13 cellular contexts compared by ENCODE assay signal in the genomic region with DNA sequence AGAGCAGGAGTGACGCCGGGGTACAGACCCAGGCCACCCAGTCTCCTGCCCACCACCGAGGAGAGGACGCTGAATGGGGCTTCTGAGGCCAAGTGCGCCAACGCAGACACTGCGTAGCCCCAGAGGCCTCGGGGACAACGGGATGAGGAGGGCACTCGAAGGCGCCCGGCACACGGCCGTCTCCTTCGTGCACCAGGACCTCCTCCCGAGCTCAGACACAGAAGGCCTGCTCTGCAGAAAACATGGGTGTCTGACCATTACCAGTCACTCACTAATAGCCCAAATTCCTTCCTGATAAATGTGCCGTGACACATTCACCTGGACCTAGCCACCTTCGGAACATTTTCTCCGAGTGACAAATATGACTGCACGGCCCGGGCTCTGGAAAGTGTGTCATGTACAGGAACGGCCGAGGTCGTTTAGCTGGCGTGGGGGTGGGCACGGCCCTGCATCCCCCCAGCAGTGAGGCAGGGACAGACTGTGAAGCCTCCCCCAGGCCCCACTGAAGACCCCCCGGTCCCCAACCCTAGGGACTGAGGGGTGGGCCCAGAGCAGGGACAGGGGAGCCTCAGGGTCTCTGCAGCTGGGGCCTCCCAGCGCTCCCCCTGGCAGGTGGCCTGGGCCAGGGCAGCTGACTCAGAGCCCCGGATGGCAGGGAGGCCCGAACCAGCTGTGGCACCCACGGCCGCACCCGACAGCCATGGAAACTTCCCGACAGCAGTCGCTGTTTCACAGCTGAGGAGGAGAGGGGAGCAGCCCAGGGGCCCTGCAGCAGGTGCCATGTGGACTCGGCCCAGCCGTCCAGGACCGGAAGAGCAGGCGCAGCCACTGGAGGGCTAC. TPM values are rescaled to one million over a fixed set of nuclear protein-coding genes. Genes with fewer than 3 reads are reported as not detected.
DNase-seq lines count a peak whose midpoint lies in the region; ATAC-seq and TF ChIP-seq lines count a peak whose summit lies in the region.
"Had no signal": no experiment of that assay in that cellular context is flagged by ENCODE, and none has a peak within 500 bp of the region (broad histone marks: within the 10 kb centered on the region; RNA-seq: fewer than 3 reads in every experiment).

No MANE protein-coding gene starts in this region.

- H3K9me3 ChIP-seq in breast epithelium (no peaks in the 10 kb centered on the region), mammary epithelial cell (replicated peaks; ENCODE audit: insufficient read depth, low read length) (no peaks in the 10 kb centered on the region), lung (ENCODE audit: control insufficient read depth in 2 of 2, insufficient read depth in 1 of 2, low read length in 1 of 2) (peaks cover 0 to 5% of the 10 kb centered on the region in 2 donors)
- H3K9me3 ChIP-seq: thyroid gland had no signal

- 91% methylated on average over 13 of the region's 39 CpGs for WGBS in mammary epithelial cell (ENCODE audit: low coverage, missing lambda C conversion rate)
- 86 to 91% methylated on average over 38 to 39 of the region's 39 CpGs for whole genome bisulfite sequencing in lung, 2 donors

- H2AFZ ChIP-seq in mammary epithelial cell (ENCODE audit: low read depth, low read length) = no peak overlapping the region

- H3K27me3 Mint-ChIP-seq in activated CD4-positive, alpha-beta memory T cell treated with anti-CD3 and anti-CD28 coated beads for 36 hours = no peaks in the 10 kb centered on the region
- peaks cover 5% of the 10 kb centered on the region for H3K27me3 Mint-ChIP-seq in type B pancreatic cell
- H3K27me3 Mint-ChIP-seq: activated naive CD8-positive, alpha-beta T cell treated with anti-CD3 and anti-CD28 coated beads for 36 hours had no signal

- CTCF ChIA-PET in mammary epithelial cell (lab: Charles Lee; ENCODE audit: low non-redundant PET) = no interaction called here
- CTCF ChIA-PET in activated CD4-positive, alpha-beta memory T cell treated with anti-CD3 and anti-CD28 coated beads for 36 hours (lab: Charles Lee) = no interaction called here

- BruUV-seq in mammary epithelial cell (replicated peaks; lab: Mats Ljungman, UMichigan) = no TSS peak

- H3K4me3 ChIP-seq in breast epithelium = no peak overlapping the region
- no peak overlapping the region for H3K4me3 ChIP-seq in mammary epithelial cell (replicated peaks in 1 of 3; ENCODE audit: insufficient read depth in 1 of 3, low read depth in 2 of 3, low read length in 3 of 3)
- no peak overlapping the region for H3K4me3 ChIP-seq in lung
- H3K4me3 ChIP-seq: SK-N-MC, thyroid gland had no signal

- no peaks in the 10 kb centered on the region for H3K4me1 Mint-ChIP-seq in activated CD4-positive, alpha-beta memory T cell treated with anti-CD3 and anti-CD28 coated beads for 36 hours (ENCODE audit: low read depth)
- H3K4me1 Mint-ChIP-seq in type B pancreatic cell (ENCODE audit: unreplicated experiment) = no peaks in the 10 kb centered on the region
- H3K4me1 Mint-ChIP-seq: activated naive CD8-positive, alpha-beta T cell treated with anti-CD3 and anti-CD28 coated beads for 36 hours had no signal

- POLR2A ChIA-PET in activated CD4-positive, alpha-beta memory T cell treated with anti-CD3 and anti-CD28 coated beads for 36 hours (lab: Charles Lee) = no interaction called here

- no peak overlapping the region for H3K4me2 ChIP-seq in mammary epithelial cell (ENCODE audit: insufficient read depth, low read depth, low read length)

- no peaks in the 10 kb centered on the region for H3K36me3 Mint-ChIP-seq in activated CD4-positive, alpha-beta memory T cell treated with anti-CD3 and anti-CD28 coated beads for 36 hours
- H3K36me3 Mint-ChIP-seq in type B pancreatic cell = no peaks in the 10 kb centered on the region
- H3K36me3 Mint-ChIP-seq: activated naive CD8-positive, alpha-beta T cell treated with anti-CD3 and anti-CD28 coated beads for 36 hours had no signal

- H3K9me3 Mint-ChIP-seq in activated CD4-positive, alpha-beta memory T cell treated with anti-CD3 and anti-CD28 coated beads for 36 hours = peaks cover 3% of the 10 kb centered on the region
- no peaks in the 10 kb centered on the region for H3K9me3 Mint-ChIP-seq in type B pancreatic cell

- no peak overlapping the region for H3K9ac ChIP-seq in mammary epithelial cell (ENCODE audit: insufficient read depth, low read length)

- DNase-seq in breast epithelium (ENCODE audit: low spot score in 2 of 2) (peak; percentile 14 to 45), mammary epithelial cell (no peak), lung (ENCODE audit: low spot score) (peak; percentile 27), type B pancreatic cell (ENCODE audit: extremely low spot score, unreplicated experiment) (peak; percentile 67), sciatic nerve (ENCODE audit: low spot score) (no peak)
- DNase-seq in activated CD4-positive, alpha-beta memory T cell treated with anti-CD3 and anti-CD28 coated beads for 36 hours = peak; percentile 1
- DNase-seq: activated CD4-positive, alpha-beta T cell treated with anti-CD3 and anti-CD28 coated beads, Interleukin-2, amount 50 U/mL, for 1 hour; activated naive CD8-positive, alpha-beta T cell treated with anti-CD3 and anti-CD28 coated beads for 36 hours; NCI-H526 treated with DMSO at 0.1 percent for 48 hours; thyroid gland had no signal

- TF ChIP-seq CTCF in breast epithelium (IDR thresholded peaks at IDR 0.05) (no peak), mammary epithelial cell (conservative IDR thresholded peaks at IDR 0.05 in 1 of 2, IDR thresholded peaks at IDR 0.05 in 1 of 2; ENCODE audit: extremely low read depth in 1 of 2, insufficient read depth in 1 of 2, low read depth in 1 of 2, low read length in 2 of 2) (no peak), lung (IDR thresholded peaks at IDR 0.05; ENCODE audit: control extremely low read depth, extremely low read depth) (no peak), type B pancreatic cell (conservative IDR thresholded peaks at IDR 0.05) (no peak)

- no peak overlapping the region for H3K27ac Mint-ChIP-seq in activated CD4-positive, alpha-beta memory T cell treated with anti-CD3 and anti-CD28 coated beads for 36 hours
- no peak overlapping the region for H3K27ac Mint-ChIP-seq in type B pancreatic cell
- H3K27ac Mint-ChIP-seq: activated naive CD8-positive, alpha-beta T cell treated with anti-CD3 and anti-CD28 coated beads for 36 hours had no signal

- ATAC-seq in lung (ENCODE audit: insufficient read depth, low FRiP score) = no peak
- no peak for ATAC-seq in GM18909 (IDR thresholded peaks at IDR 0.05; ENCODE audit: poor library complexity, unreplicated experiment)
- ATAC-seq in HG02798 (IDR thresholded peaks at IDR 0.05; ENCODE audit: poor library complexity, unreplicated experiment) = no peak
- ATAC-seq in sciatic nerve = no peak

- H3K27ac ChIP-seq in breast epithelium (peak overlapping the region in 1 of 2 donors; percentile 79), mammary epithelial cell (ENCODE audit: insufficient read depth, low read depth, low read length) (no peak overlapping the region), lung (ENCODE audit: low read depth in 1 of 2, low read length in 1 of 2) (no peak overlapping the region)
- H3K27ac ChIP-seq: SK-N-MC, thyroid gland had no signal

- dilution Hi-C loops in mammary epithelial cell (cut with HindIII; ENCODE audit: low sequenced_read_pairs) = no loop called here

- no peak overlapping the region for H3K4me3 Mint-ChIP-seq in activated CD4-positive, alpha-beta memory T cell treated with anti-CD3 and anti-CD28 coated beads for 36 hours
- no peak overlapping the region for H3K4me3 Mint-ChIP-seq in type B pancreatic cell
- H3K4me3 Mint-ChIP-seq: activated naive CD8-positive, alpha-beta T cell treated with anti-CD3 and anti-CD28 coated beads for 36 hours had no signal

- H3K27me3 ChIP-seq in breast epithelium (no peaks in the 10 kb centered on the region), mammary epithelial cell (ENCODE audit: insufficient read depth, low read length) (peaks cover 8% of the 10 kb centered on the region), lung (ENCODE audit: control insufficient read depth, insufficient read depth) (no peaks in the 10 kb centered on the region)
- H3K27me3 ChIP-seq: thyroid gland had no signal

- in situ Hi-C loops in mammary epithelial cell (cut with MboI; ENCODE audit: low sequenced_read_pairs in 2 of 2) = no loop called here

- no peaks in the 10 kb centered on the region for H4K20me1 ChIP-seq in mammary epithelial cell (ENCODE audit: insufficient read depth, low read length)

- H3K79me2 ChIP-seq in mammary epithelial cell (ENCODE audit: insufficient read depth, low read length) = no peaks in the 10 kb centered on the region

- TF ChIP-seq POLR2A in breast epithelium (IDR thresholded peaks at IDR 0.05) = no peak

- H3K36me3 ChIP-seq in breast epithelium (no peaks in the 10 kb centered on the region), mammary epithelial cell (ENCODE audit: insufficient read depth, low read length) (no peaks in the 10 kb centered on the region), lung (ENCODE audit: control insufficient read depth in 2 of 2, insufficient read depth in 2 of 2, low read length in 2 of 2) (no peaks in the 10 kb centered on the region)
- H3K36me3 ChIP-seq: thyroid gland had no signal

- intact Hi-C loops in breast epithelium (cut with DNase I; ENCODE audit: low total_unique reads) (no loop called here), mammary epithelial cell (cut with micrococcal nuclease) (no loop called here), sciatic nerve (cut with DNase I) (no loop called here)
- intact Hi-C loops in activated CD4-positive, alpha-beta memory T cell treated with anti-CD3 and anti-CD28 coated beads for 36 hours (cut with micrococcal nuclease) = no loop called here

- H3K4me1 ChIP-seq in breast epithelium (peaks cover 4 to 11% of the 10 kb centered on the region in 2 donors), mammary epithelial cell (ENCODE audit: insufficient read depth, low read length) (no peaks in the 10 kb centered on the region), lung (ENCODE audit: control insufficient read depth in 2 of 2, insufficient read depth in 2 of 2, low read length in 2 of 2) (peaks cover 0 to 3% of the 10 kb centered on the region in 2 donors)

RNA-seq across cellular contexts. Expression of a gene that starts 16.7 kb away (rescaled TPM):
- total RNA-seq in breast epithelium (1,000 to 10,000 TPM in 1 of 3 donors, 100 to 1,000 TPM in 2; 177 to 1,266 (median 418) TPM), mammary epithelial cell (10 to 100 TPM in 1 of 2 donors, under 1 TPM in 1; 0.87 to 47.0 TPM), lung (100 to 1,000 TPM; 350 to 466 TPM), type B pancreatic cell (ENCODE audit: low replicate concordance) (23.8 and 114 TPM in 2 replicates), sciatic nerve (397 TPM)
- polyA plus RNA-seq in mammary epithelial cell (0.74 TPM), lung (100 to 1,000 TPM; 192 to 234 TPM)
- not detected for polyA minus RNA-seq in mammary epithelial cell
- total RNA-seq in activated CD4-positive, alpha-beta memory T cell treated with anti-CD3 and anti-CD28 coated beads for 36 hours = 1 to 10 TPM; 4.3 to 4.8 TPM

Comparison
In these comparisons a context has a peak if more than half of its experiments do, and no peak if none do; other contexts are left out.
1. DNase-seq: peak in breast epithelium (2 of 2), activated CD4-positive, alpha-beta memory T cell treated with anti-CD3 and anti-CD28 coated beads for 36 hours (single experiment), lung (single experiment) and type B pancreatic cell (single experiment); none in mammary epithelial cell (single experiment) and sciatic nerve (single experiment).